18 cellular contexts compared by ENCODE assay signal in genomic region chrX:116749943-116750342, GRCh38.
DNase-seq lines count a peak whose midpoint lies in the region; TF ChIP-seq lines count a peak whose summit lies in the region.
"Had no signal": no experiment of that assay in that cellular context is flagged by ENCODE, and none has a peak within 500 bp of the region (broad histone marks: within the 10 kb centered on the region; RNA-seq: fewer than 3 reads in every experiment).

No MANE protein-coding gene starts in this region.

- H3K27ac Mint-ChIP-seq in mesothelial cell of epicardium = peak overlapping the region; percentile 2
- H3K27ac Mint-ChIP-seq: activated CD8-positive, alpha-beta memory T cell treated with anti-CD3 and anti-CD28 coated beads, Interleukin-2, amount 10 ng/mL, durations not matched to agents 7 days and 5 days; CD8-positive, alpha-beta T cell; T-helper 17 cell had no signal

- no peak overlapping the region for H3K27ac ChIP-seq in SJCRH30
- H3K27ac ChIP-seq: esophagus muscularis mucosa, right lobe of liver had no signal

- no peaks in the 10 kb centered on the region for H3K27me3 ChIP-seq in SJCRH30
- H3K27me3 ChIP-seq: esophagus muscularis mucosa, right lobe of liver had no signal

- H3K36me3 Mint-ChIP-seq in mesothelial cell of epicardium = no peaks in the 10 kb centered on the region
- H3K36me3 Mint-ChIP-seq: activated CD8-positive, alpha-beta memory T cell treated with anti-CD3 and anti-CD28 coated beads, Interleukin-2, amount 10 ng/mL, durations not matched to agents 7 days and 5 days; CD8-positive, alpha-beta T cell had no signal

- DNase-seq in NCI-H1092 treated with DMSO at 0.1 percent for 48 hours (lab: John Stamatoyannopoulos, UW) (peak; percentile 7), NCI-H1092 (lab: John Stamatoyannopoulos, UW) (no peak), NCI-H1436 treated with DMSO at 0.1 percent for 48 hours (lab: John Stamatoyannopoulos, UW) (peak; percentile 55), SJCRH30 (peak; percentile 38 to 62), mesothelial cell of epicardium (ENCODE audit: low spot score in 2 of 2, unreplicated experiment in 2 of 2) (no peak), Ammon's horn (ENCODE audit: low spot score) (no peak), AML-193 (lab: John Stamatoyannopoulos, UW) (no peak)
- DNase-seq in activated naive CD4-positive, alpha-beta T cell (lab: John Stamatoyannopoulos, UW) = no peak
- DNase-seq: activated CD8-positive, alpha-beta memory T cell treated with anti-CD3 and anti-CD28 coated beads, Interleukin-2, amount 10 ng/mL, durations not matched to agents 7 days and 5 days; activated gamma-delta T cell treated with Interleukin-2 at 50 U/mL for 16 hours; CD8-positive, alpha-beta T cell; left cardiac atrium; NCI-H446 treated with DMSO at 0.1 percent for 48 hours; right lobe of liver; stimulated activated CD4-positive, alpha-beta T cell treated with anti-CD3 and anti-CD28 coated beads, Interleukin-2, amount 100 ng/mL, for 24 hours; substantia nigra; T-helper 17 cell had no signal

- no peaks in the 10 kb centered on the region for H3K4me1 ChIP-seq in SJCRH30
- H3K4me1 ChIP-seq: esophagus muscularis mucosa, right lobe of liver had no signal

- H3K9me3 ChIP-seq in SJCRH30 (replicated peaks) = no peaks in the 10 kb centered on the region
- H3K9me3 ChIP-seq: esophagus muscularis mucosa, right lobe of liver had no signal

- peaks cover 16% of the 10 kb centered on the region for H3K4me1 Mint-ChIP-seq in mesothelial cell of epicardium
- H3K4me1 Mint-ChIP-seq: activated CD8-positive, alpha-beta memory T cell treated with anti-CD3 and anti-CD28 coated beads, Interleukin-2, amount 10 ng/mL, durations not matched to agents 7 days and 5 days; T-helper 17 cell had no signal

- no peaks in the 10 kb centered on the region for H3K36me3 ChIP-seq in SJCRH30
- H3K36me3 ChIP-seq: esophagus muscularis mucosa, right lobe of liver had no signal

- no peaks in the 10 kb centered on the region for H3K27me3 Mint-ChIP-seq in mesothelial cell of epicardium (ENCODE audit: low read depth)
- H3K27me3 Mint-ChIP-seq: activated CD8-positive, alpha-beta memory T cell treated with anti-CD3 and anti-CD28 coated beads, Interleukin-2, amount 10 ng/mL, durations not matched to agents 7 days and 5 days; T-helper 17 cell had no signal

- no peak for TF ChIP-seq CTCF in mesothelial cell of epicardium (IDR thresholded peaks at IDR 0.05; ENCODE audit: unreplicated experiment)

- H3K9me3 Mint-ChIP-seq in mesothelial cell of epicardium = no peaks in the 10 kb centered on the region

- no peak overlapping the region for H3K4me3 Mint-ChIP-seq in mesothelial cell of epicardium
- H3K4me3 Mint-ChIP-seq: activated CD8-positive, alpha-beta memory T cell treated with anti-CD3 and anti-CD28 coated beads, Interleukin-2, amount 10 ng/mL, durations not matched to agents 7 days and 5 days; CD8-positive, alpha-beta T cell; T-helper 17 cell had no signal

- H3K4me3 ChIP-seq in SJCRH30 = no peak overlapping the region
- H3K4me3 ChIP-seq: esophagus muscularis mucosa, right lobe of liver had no signal

Comparison
In these comparisons a context has a peak if more than half of its experiments do, and no peak if none do; other contexts are left out.
1. DNase-seq: peak in NCI-H1092 treated with DMSO at 0.1 percent for 48 hours (single experiment), NCI-H1436 treated with DMSO at 0.1 percent for 48 hours (single experiment) and SJCRH30 (2 of 2); none in NCI-H1092 (single experiment), mesothelial cell of epicardium (0 of 2), Ammon's horn (single experiment), activated naive CD4-positive, alpha-beta T cell (0 of 4) and AML-193 (0 of 2).